8 cellular contexts compared by ENCODE assay signal in the genomic region with DNA sequence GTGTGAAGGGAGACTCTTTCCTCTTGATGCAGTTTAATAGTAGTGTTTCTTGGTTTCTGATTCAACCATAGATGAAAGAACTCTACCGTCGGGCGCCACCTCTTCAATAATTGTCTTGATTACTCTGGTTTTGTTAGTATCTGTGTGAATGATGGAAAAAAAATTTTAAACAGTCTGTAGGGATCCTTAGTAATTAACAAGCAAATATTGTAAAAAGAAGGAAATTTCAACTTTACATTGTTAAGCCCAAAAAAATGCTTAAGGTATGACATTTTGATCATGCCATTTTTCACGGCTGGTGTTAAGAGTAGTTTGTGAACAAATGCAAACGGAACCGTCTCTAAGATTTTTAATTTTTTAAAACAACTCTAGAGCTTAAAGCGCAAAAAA. TPM values are rescaled to one million over a fixed set of nuclear protein-coding genes. Genes with fewer than 3 reads are reported as not detected.
DNase-seq lines count a peak whose midpoint lies in the region; ATAC-seq and TF ChIP-seq lines count a peak whose summit lies in the region.

No MANE protein-coding gene starts in this region.

- no peaks in the 10 kb centered on the region for H3K9me3 Mint-ChIP-seq in progenitor cell of endocrine pancreas (ENCODE audit: low read depth)

- H3K4me3 Mint-ChIP-seq in progenitor cell of endocrine pancreas (ENCODE audit: low read depth): peak overlapping the region; percentile 78

- peak overlapping the region; percentile 95 for H3K27ac ChIP-seq in RWPE1
- H3K27ac ChIP-seq in esophagus (ENCODE audit: low read depth in 2 of 2, low read length in 1 of 2): peak overlapping the region; percentile 93 to 96

- H3K27ac Mint-ChIP-seq in progenitor cell of endocrine pancreas: peak overlapping the region; percentile 76

- H3K4me1 Mint-ChIP-seq in progenitor cell of endocrine pancreas (ENCODE audit: low read depth): peaks cover 1% of the 10 kb centered on the region

- TF ChIP-seq CTCF in RWPE1 (conservative IDR thresholded peaks at IDR 0.05; ENCODE audit: low read depth): no peak
- no peak for TF ChIP-seq CTCF in progenitor cell of endocrine pancreas (IDR thresholded peaks at IDR 0.05; ENCODE audit: unreplicated experiment)
- TF ChIP-seq CTCF in omental fat pad (IDR thresholded peaks at IDR 0.05): no peak

- 10 to 14% methylated on average over 7 of the region's 7 CpGs for WGBS in esophagus, 2 donors

- peaks cover 18% of the 10 kb centered on the region for H3K27me3 Mint-ChIP-seq in progenitor cell of endocrine pancreas

- no peak for DNase-seq in RWPE1 (ENCODE audit: low spot score)
- DNase-seq in progenitor cell of endocrine pancreas (ENCODE audit: low spot score, unreplicated experiment): no peak
- DNase-seq in ureter (ENCODE audit: low spot score): no peak
- no peak for DNase-seq in cortex of kidney (lab: John Stamatoyannopoulos, UW)
- DNase-seq in NCI-H2081 (lab: John Stamatoyannopoulos, UW): no peak
- DNase-seq in omental fat pad (ENCODE audit: low spot score): no peak

- H3K36me3 ChIP-seq in ES-I3 (ENCODE audit: insufficient read depth, low read length): no peaks in the 10 kb centered on the region
- peaks cover 0 to 3% of the 10 kb centered on the region in 2 donors for H3K36me3 ChIP-seq in esophagus (ENCODE audit: control insufficient read depth in 2 of 2, insufficient read depth in 2 of 2, low read length in 1 of 2)

- H3K9me3 ChIP-seq in ES-I3 (ENCODE audit: control insufficient read depth, insufficient read depth, low read length): no peaks in the 10 kb centered on the region
- H3K9me3 ChIP-seq in esophagus (ENCODE audit: control insufficient read depth in 2 of 2, insufficient read depth in 1 of 2, low read depth in 1 of 2, low read length in 1 of 2): no peaks in the 10 kb centered on the region

- peaks cover 14% of the 10 kb centered on the region for H3K36me3 Mint-ChIP-seq in progenitor cell of endocrine pancreas (ENCODE audit: insufficient read depth)

- H3K4me3 ChIP-seq in esophagus (ENCODE audit: low read depth in 1 of 2, low read length in 2 of 2): peak overlapping the region; percentile 75 to 86

- CTCF ChIA-PET in RWPE1 (lab: Yijun Ruan, JAX): interaction anchor here (0.9 to 1.1 kb wide), 2 partner anchors 15 to 39 kb away, joined by 3 read pairs; no protein-coding TSS in a partner anchor

- H3K9ac ChIP-seq in ES-I3 (ENCODE audit: low read depth, low read length): peak overlapping the region; percentile 94

- H3K27me3 ChIP-seq in esophagus (ENCODE audit: control insufficient read depth in 1 of 2, insufficient read depth in 2 of 2, low read length in 2 of 2): no peaks in the 10 kb centered on the region

- H3K4me1 ChIP-seq in ES-I3 (ENCODE audit: insufficient read depth, low read length) (no peaks in the 10 kb centered on the region), esophagus (ENCODE audit: control insufficient read depth in 2 of 2, insufficient read depth in 2 of 2, low read length in 1 of 2) (peaks cover 0 to 2% of the 10 kb centered on the region in 2 donors)

- no peak for ATAC-seq in omental fat pad (ENCODE audit: low FRiP score)

- POLR2A ChIA-PET in RWPE1 (lab: Yijun Ruan, JAX; ENCODE audit: low non-redundant PET): interaction anchor here (0.6 to 0.7 kb wide), 3 partner anchors 314 to 692 kb away, joined by 3 to 4 read pairs (median 3); no protein-coding TSS in a partner anchor

RNA-seq across cellular contexts. Expression of a gene that starts 4.1 kb away (rescaled TPM):
- 10 to 100 TPM; 30.1 to 41.2 TPM for polyA plus RNA-seq in esophagus
- total RNA-seq in progenitor cell of endocrine pancreas: 33.1 and 37.5 TPM in 2 replicates
- total RNA-seq in ureter: 70.1 TPM
- 10 to 100 TPM in 2 of 4 donors, 1 to 10 TPM in 2; 4.4 to 17.5 (median 10.8) TPM for total RNA-seq in omental fat pad

RNA-seq across cellular contexts. Expression of a gene that starts 18.6 kb away (rescaled TPM):
- not detected for polyA plus RNA-seq in esophagus
- total RNA-seq in progenitor cell of endocrine pancreas (not detected in 2 replicates), ureter (not detected), omental fat pad (not detected)

RNA-seq across cellular contexts. Expression of a gene that starts 36.0 kb away (rescaled TPM):
- under 1 TPM in 1 of 2 donors, not detected in 1; 0.05 TPM for polyA plus RNA-seq in esophagus
- total RNA-seq in progenitor cell of endocrine pancreas (not detected in 2 replicates), ureter (2.0 TPM), omental fat pad (not detected)

RNA-seq across cellular contexts. Expression of a gene that starts 46.3 kb away (rescaled TPM):
- polyA plus RNA-seq in esophagus: not detected
- total RNA-seq in progenitor cell of endocrine pancreas (not detected in 2 replicates), ureter (not detected), omental fat pad (not detected)

RNA-seq across cellular contexts. Expression of a gene that starts 48.7 kb away (rescaled TPM):
- not detected for polyA plus RNA-seq in esophagus
- total RNA-seq in progenitor cell of endocrine pancreas (not detected in 2 replicates), ureter (not detected), omental fat pad (not detected)
